Comparison of ENCODE assay signal across 1 cellular context in genomic region chr4:52423967-52424366, GRCh38.
TF ChIP-seq lines count a peak whose summit lies in the region.

No MANE protein-coding gene starts in this region.

TF ChIP-seq in H1, 55 proteins besides CTCF, POLR2A, EP300 and RAD21 (continued from another document):
- no peak for TF ChIP-seq CHD7 (IDR thresholded peaks at IDR 0.05; ENCODE audit: insufficient replicate concordance, low read length)
- no peak for TF ChIP-seq BACH1 (IDR thresholded peaks at IDR 0.05; ENCODE audit: low read length)
- TF ChIP-seq USF2 (IDR thresholded peaks at IDR 0.05; ENCODE audit: low read length), result no peak
- no peak for TF ChIP-seq SP1 (IDR thresholded peaks at IDR 0.05; ENCODE audit: low read depth, low read length)
- TF ChIP-seq KDM4A (IDR thresholded peaks at IDR 0.05; ENCODE audit: low read depth, low read length, severe bottlenecking), result no peak
- no peak for TF ChIP-seq FOSL1 (IDR thresholded peaks at IDR 0.05; ENCODE audit: insufficient read depth, low read depth, low read length)
- no peak for TF ChIP-seq CHD1 (IDR thresholded peaks at IDR 0.05; ENCODE audit: low read depth, low read length)
- TF ChIP-seq SIX5 (IDR thresholded peaks at IDR 0.05; ENCODE audit: low read depth, low read length), result no peak
- TF ChIP-seq EGR1 (IDR thresholded peaks at IDR 0.05; ENCODE audit: borderline replicate concordance, low read depth, low read length), result no peak
- no peak for TF ChIP-seq ATF3 (IDR thresholded peaks at IDR 0.05; ENCODE audit: insufficient read depth, low read depth, low read length)
- no peak for TF ChIP-seq MAFK (IDR thresholded peaks at IDR 0.05; ENCODE audit: low read depth, low read length)
- TF ChIP-seq SP2 (IDR thresholded peaks at IDR 0.05; ENCODE audit: low read length), result no peak
TF ChIP-seq in H1: peak in this region for 0.
